In genomic region chr21:44929799-44930542, GRCh38 we compare ENCODE assay signal across 14 cellular contexts. TPM values are rescaled to one million over a fixed set of nuclear protein-coding genes. Genes with fewer than 3 reads are reported as not detected.
DNase-seq lines count a peak whose midpoint lies in the region; ATAC-seq, FAIRE-seq and TF ChIP-seq lines count a peak whose summit lies in the region.
"Had no signal": no experiment of that assay in that cellular context is flagged by ENCODE, and none has a peak within 500 bp of the region (broad histone marks: within the 10 kb centered on the region; RNA-seq: fewer than 3 reads in every experiment).

No MANE protein-coding gene starts in this region.

- no peak overlapping the region for H3K4me3 ChIP-seq in Panc1 (ENCODE audit: low read depth in 2 of 2, low read length in 2 of 2)
- peak overlapping the region in 2 of 3 experiments; percentile 7 to 55; a peak in 2 of 6 replicates for H3K4me3 ChIP-seq in HepG2 (replicated peaks in 1 of 3; ENCODE audit: insufficient read depth in 1 of 3, low read depth in 2 of 3, low read length in 3 of 3)

- no peaks in the 10 kb centered on the region for H3K27me3 Mint-ChIP-seq in stimulated activated naive CD8-positive, alpha-beta T cell treated with anti-CD3 and anti-CD28 coated beads, Interleukin-15, Interleukin-2, amounts not matched to agents 100 ng/mL and 50 ng/mL, for 24 hours

- CTCF ChIA-PET in Panc1 (lab: Charles Lee) (no interaction called here), HepG2 (lab: Yijun Ruan, JAX; ENCODE audit: low intra/inter-chr PET ratio, low total read pairs) (no interaction called here)

- intact Hi-C loops in Panc1 (cut with micrococcal nuclease; ENCODE audit: unreplicated experiment) (loop anchor here (5.0 to 10.0 kb wide), 2 partner anchors 38 to 55 kb away; partner anchors contain the start of gene PTTG1IP), HepG2 (cut with micrococcal nuclease; ENCODE audit: unreplicated experiment) (no loop called here)

- H3K27ac ChIP-seq in Panc1 (ENCODE audit: low read length) = 0 out of 2 replicates have a peak overlapping the region, but pooled peaks have one; percentile 25
- no peak overlapping the region for H3K27ac ChIP-seq in HepG2 (ENCODE audit: extremely low read length, insufficient read depth, low read length)
- H3K27ac ChIP-seq: C4-2B had no signal

- peaks cover 70% of the 10 kb centered on the region for H3K4me1 Mint-ChIP-seq in stimulated activated naive CD8-positive, alpha-beta T cell treated with anti-CD3 and anti-CD28 coated beads, Interleukin-15, Interleukin-2, amounts not matched to agents 100 ng/mL and 50 ng/mL, for 24 hours (ENCODE audit: low read depth)

- no peaks in the 10 kb centered on the region for H3K79me2 ChIP-seq in HepG2 (ENCODE audit: insufficient read depth, low read length)

- DNase-seq in stimulated activated naive CD8-positive, alpha-beta T cell treated with anti-CD3 and anti-CD28 coated beads, Interleukin-15, Interleukin-2, amounts not matched to agents 100 U/mL and 50 U/mL, for 24 hours = no peak
- DNase-seq in Panc1 (ENCODE audit: low read depth, low spot score) = no peak
- DNase-seq in HepG2 (ENCODE audit: low spot score) = no peak
- DNase-seq in NK-92 (lab: John Stamatoyannopoulos, UW; ENCODE audit: unreplicated experiment) = no peak
- DNase-seq in SKM-1 treated with dmso at 0.1 percent for 144 hours (lab: John Stamatoyannopoulos, UW; ENCODE audit: unreplicated experiment) = no peak
- no peak for DNase-seq in NCI-H82 (lab: John Stamatoyannopoulos, UW)
- DNase-seq: HFFc6, KG1, NCI-H2081 treated with DMSO at 0.1 percent for 48 hours, small intestine had no signal

- H3K9me3 Mint-ChIP-seq in stimulated activated naive CD8-positive, alpha-beta T cell treated with anti-CD3 and anti-CD28 coated beads, Interleukin-15, Interleukin-2, amounts not matched to agents 100 ng/mL and 50 ng/mL, for 24 hours = no peaks in the 10 kb centered on the region
- H3K9me3 Mint-ChIP-seq: HFFc6 had no signal

- peaks cover 30% of the 10 kb centered on the region for H3K4me1 ChIP-seq in Panc1 (ENCODE audit: control insufficient read depth, insufficient read depth, low read length)
- peaks cover 89% of the 10 kb centered on the region for H3K4me1 ChIP-seq in HepG2 (ENCODE audit: insufficient read depth, low read length)

- no peak for TF ChIP-seq RAD21 in HepG2 (CRISPR knock-in tag; IDR thresholded peaks at IDR 0.05)

- in situ Hi-C loops in Panc1 (cut with HindIII; ENCODE audit: low pct_unique_long_range_greater_than_20kb, low sequenced_read_pairs) = no loop called here
- in situ Hi-C loops in HepG2 (cut with HindIII; ENCODE audit: extremely low pct_ligation_motif_present, low pct_unique_long_range_greater_than_20kb) = no loop called here

- no peak for TF ChIP-seq EP300 in HepG2 (IDR thresholded peaks at IDR 0.05; ENCODE audit: low read depth in 2 of 2, low read length in 2 of 2)
- TF ChIP-seq EP300 in HepG2 (CRISPR knock-in tag; IDR thresholded peaks at IDR 0.05; ENCODE audit: borderline replicate concordance) = no peak

- H3K4me2 ChIP-seq in HepG2 (ENCODE audit: low read depth, low read length) = peak overlapping the region; percentile 56

- POLR2A ChIA-PET in Panc1 (lab: Charles Lee) = no interaction called here
- POLR2A ChIA-PET in HepG2 (lab: Yijun Ruan, JAX) = interaction anchor here (0.8 to 4.7 kb wide), 3 partner anchors 16 to 128 kb away, joined by 3 to 37 read pairs (median 15); partner anchors contain the start of gene UBE2G2

- no peaks in the 10 kb centered on the region for H3K9me3 ChIP-seq in Panc1 (ENCODE audit: control insufficient read depth, insufficient read depth, low read depth, low read length)
- H3K9me3 ChIP-seq in HepG2 (ENCODE audit: low read length) = no peaks in the 10 kb centered on the region

- H2AFZ ChIP-seq in HepG2 (ENCODE audit: low read length) = no peak overlapping the region

- TF ChIP-seq CTCF in Panc1 (IDR thresholded peaks at IDR 0.05) = no peak
- no peak for TF ChIP-seq CTCF in HepG2 (CRISPR knock-in tag; IDR thresholded peaks at IDR 0.05)

- no peaks in the 10 kb centered on the region for H3K36me3 ChIP-seq in Panc1 (ENCODE audit: control insufficient read depth, insufficient read depth, low read length)
- H3K36me3 ChIP-seq in HepG2 (replicated peaks in 1 of 2; ENCODE audit: control insufficient read depth in 1 of 2, insufficient read depth in 2 of 2, low read length in 2 of 2) = no peaks in the 10 kb centered on the region

- peak overlapping the region; percentile 61 for H3K27ac Mint-ChIP-seq in stimulated activated naive CD8-positive, alpha-beta T cell treated with anti-CD3 and anti-CD28 coated beads, Interleukin-15, Interleukin-2, amounts not matched to agents 100 ng/mL and 50 ng/mL, for 24 hours

- TF ChIP-seq POLR2A in HepG2 (IDR thresholded peaks at IDR 0.05; ENCODE audit: insufficient read depth in 1 of 2, low read depth in 2 of 2, low read length in 2 of 2) = no peak

- H4K20me1 ChIP-seq in HepG2 (ENCODE audit: insufficient read depth, low read length) = no peaks in the 10 kb centered on the region

- no peak for FAIRE-seq in HepG2 (lab: Jason Lieb, UNC)
- FAIRE-seq: small intestine, TTC549 had no signal

- BruUV-seq in Panc1 (replicated peaks; lab: Mats Ljungman, UMichigan) = no TSS peak
- BruUV-seq in HepG2 (replicated peaks; lab: Mats Ljungman, UMichigan) = no TSS peak

- H3K9ac ChIP-seq in HepG2 (ENCODE audit: insufficient read depth, low read depth, low read length) = 0 out of 2 replicates have a peak overlapping the region, but pooled peaks have one; percentile 14

- H3K27me3 ChIP-seq in Panc1 (ENCODE audit: control insufficient read depth, insufficient read depth, low read length) (no peaks in the 10 kb centered on the region), HepG2 (ENCODE audit: control insufficient read depth in 1 of 2, insufficient read depth in 2 of 2, low read length in 2 of 2) (peaks cover 1 to 4% of the 10 kb centered on the region in 2 experiments; a peak in 3 of 5 replicates)

- no peak for ATAC-seq in stimulated activated naive CD8-positive, alpha-beta T cell treated with anti-CD3 and anti-CD28 coated beads, Interleukin-15, Interleukin-2, amounts not matched to agents 100 U/mL and 50 U/mL, for 24 hours
- ATAC-seq in Panc1 = no peak
- no peak for ATAC-seq in HepG2
- no peak for ATAC-seq in GM21423 (IDR thresholded peaks at IDR 0.05; ENCODE audit: unreplicated experiment)

- WGBS in HepG2 (ENCODE audit: low lambda C conversion rate) = 24% methylated on average over 7 of the region's 9 CpGs

- H3K36me3 Mint-ChIP-seq in stimulated activated naive CD8-positive, alpha-beta T cell treated with anti-CD3 and anti-CD28 coated beads, Interleukin-15, Interleukin-2, amounts not matched to agents 100 ng/mL and 50 ng/mL, for 24 hours (ENCODE audit: low read depth) = no peaks in the 10 kb centered on the region

- H3K4me3 Mint-ChIP-seq in stimulated activated naive CD8-positive, alpha-beta T cell treated with anti-CD3 and anti-CD28 coated beads, Interleukin-15, Interleukin-2, amounts not matched to agents 100 ng/mL and 50 ng/mL, for 24 hours = peak overlapping the region; percentile 27
- H3K4me3 Mint-ChIP-seq: HFFc6 had no signal

RNA-seq across cellular contexts. Expression of gene ITGB2, which starts 9.3 kb away (rescaled TPM):
- total RNA-seq in Panc1 (2021; ENCODE audit: unreplicated experiment) (3.0 TPM), HepG2 (2016; rRNA removed; fragmentation: Illumina TruSeq; extraction: Trizol) (1.6 and 4.2 TPM in 2 replicates)
- 3.4 TPM for polyA plus RNA-seq in Panc1 (2012; ENCODE audit: insufficient read length)
- total RNA-seq in HepG2 (2016; cell fraction: cytosol; rRNA removed; fragmentation: Illumina TruSeq; extraction: Trizol; ENCODE audit: low read depth) = 0.71 and 0.91 TPM in 2 replicates
- total RNA-seq in HepG2 (2016; cell fraction: insoluble cytoplasmic fraction; rRNA removed; fragmentation: Illumina TruSeq; extraction: Trizol) = 2.3 and 3.5 TPM in 2 replicates
- total RNA-seq in HepG2 (2016; cell fraction: membrane; rRNA removed; fragmentation: Illumina TruSeq; extraction: Trizol) = 1.2 and 1.9 TPM in 2 replicates
- total RNA-seq in HepG2 (2016; cell fraction: nucleus; rRNA removed; fragmentation: Illumina TruSeq; extraction: Trizol) = 6.5 and 6.6 TPM in 2 replicates
- 18.0 and 26.4 TPM in 2 replicates for polyA plus RNA-seq in HepG2 (2011; rRNA removed)
- polyA plus RNA-seq in HepG2 (2011; cell fraction: cytosol; rRNA removed) = 22.3 and 25.2 TPM in 2 replicates
- polyA plus RNA-seq in HepG2 (2011; cell fraction: nucleus; rRNA removed) = 63.6 and 64.3 TPM in 2 replicates
- 28.1 and 37.9 TPM in 2 replicates for polyA plus RNA-seq in HepG2 (2012)
- 0.53 and 1.0 TPM in 2 replicates for polyA plus RNA-seq in HepG2 (2016; cell fraction: cytosol; fragmentation: Illumina TruSeq; extraction: Trizol; ENCODE audit: low read depth)
- 2.2 and 2.5 TPM in 2 replicates for polyA plus RNA-seq in HepG2 (2016; cell fraction: insoluble cytoplasmic fraction; fragmentation: Illumina TruSeq; extraction: Trizol; ENCODE audit: low read depth)
- polyA plus RNA-seq in HepG2 (2016; cell fraction: membrane; fragmentation: Illumina TruSeq; extraction: Trizol; ENCODE audit: low read depth) = 1.3 and 1.5 TPM in 2 replicates
- 5.9 and 7.0 TPM in 2 replicates for polyA plus RNA-seq in HepG2 (2016; cell fraction: nucleus; fragmentation: Illumina TruSeq; extraction: Trizol; ENCODE audit: insufficient read depth, low read depth)
- 1.4 and 26.8 TPM in 2 replicates for polyA minus RNA-seq in HepG2 (2011; rRNA and poly(A)+ RNA removed; ENCODE audit: low replicate concordance)
- 11.9 and 12.6 TPM in 2 replicates for polyA minus RNA-seq in HepG2 (2011; cell fraction: cytosol; rRNA and poly(A)+ RNA removed)
- 10.0 and 14.7 TPM in 2 replicates for polyA minus RNA-seq in HepG2 (2011; cell fraction: nucleus; rRNA and poly(A)+ RNA removed)

RNA-seq across cellular contexts. Expression of gene SLX9, which starts 9.9 kb away (rescaled TPM):
- total RNA-seq in Panc1 (2021; ENCODE audit: unreplicated experiment) (50.9 TPM), HepG2 (2016; rRNA removed; fragmentation: Illumina TruSeq; extraction: Trizol) (47.1 and 51.5 TPM in 2 replicates)
- polyA plus RNA-seq in Panc1 (2012; ENCODE audit: insufficient read length) = 59.8 TPM
- 43.4 and 50.9 TPM in 2 replicates for total RNA-seq in HepG2 (2016; cell fraction: cytosol; rRNA removed; fragmentation: Illumina TruSeq; extraction: Trizol; ENCODE audit: low read depth)
- 51.9 and 55.4 TPM in 2 replicates for total RNA-seq in HepG2 (2016; cell fraction: insoluble cytoplasmic fraction; rRNA removed; fragmentation: Illumina TruSeq; extraction: Trizol)
- 31.2 and 37.8 TPM in 2 replicates for total RNA-seq in HepG2 (2016; cell fraction: membrane; rRNA removed; fragmentation: Illumina TruSeq; extraction: Trizol)
- total RNA-seq in HepG2 (2016; cell fraction: nucleus; rRNA removed; fragmentation: Illumina TruSeq; extraction: Trizol) = 17.3 and 20.5 TPM in 2 replicates
- polyA plus RNA-seq in HepG2 (2011; rRNA removed) = 21.0 and 22.6 TPM in 2 replicates
- polyA plus RNA-seq in HepG2 (2011; cell fraction: cytosol; rRNA removed) = 32.4 and 47.0 TPM in 2 replicates
- 22.9 and 26.2 TPM in 2 replicates for polyA plus RNA-seq in HepG2 (2011; cell fraction: nucleus; rRNA removed)
- polyA plus RNA-seq in HepG2 (2012) = 22.9 TPM in 2 replicates
- 43.3 and 45.1 TPM in 2 replicates for polyA plus RNA-seq in HepG2 (2016; cell fraction: cytosol; fragmentation: Illumina TruSeq; extraction: Trizol; ENCODE audit: low read depth)
- 53.9 and 57.5 TPM in 2 replicates for polyA plus RNA-seq in HepG2 (2016; cell fraction: insoluble cytoplasmic fraction; fragmentation: Illumina TruSeq; extraction: Trizol; ENCODE audit: low read depth)
- 27.6 and 29.8 TPM in 2 replicates for polyA plus RNA-seq in HepG2 (2016; cell fraction: membrane; fragmentation: Illumina TruSeq; extraction: Trizol; ENCODE audit: low read depth)
- polyA plus RNA-seq in HepG2 (2016; cell fraction: nucleus; fragmentation: Illumina TruSeq; extraction: Trizol; ENCODE audit: insufficient read depth, low read depth) = 35.4 and 41.4 TPM in 2 replicates
- polyA minus RNA-seq in HepG2 (2011; rRNA and poly(A)+ RNA removed; ENCODE audit: low replicate concordance) = 14.1 and 17.2 TPM in 2 replicates
- polyA minus RNA-seq in HepG2 (2011; cell fraction: cytosol; rRNA and poly(A)+ RNA removed) = 15.8 and 22.1 TPM in 2 replicates
- polyA minus RNA-seq in HepG2 (2011; cell fraction: nucleus; rRNA and poly(A)+ RNA removed) = 5.8 and 8.6 TPM in 2 replicates

RNA-seq across cellular contexts. Expression of gene PTTG1IP, which starts 56.5 kb away (rescaled TPM):
- total RNA-seq in Panc1 (2021; ENCODE audit: unreplicated experiment) (226 TPM), HepG2 (2016; rRNA removed; fragmentation: Illumina TruSeq; extraction: Trizol) (89.4 and 161 TPM in 2 replicates)
- polyA plus RNA-seq in Panc1 (2012; ENCODE audit: insufficient read length) = 169 TPM
- 42.7 and 52.7 TPM in 2 replicates for total RNA-seq in HepG2 (2016; cell fraction: cytosol; rRNA removed; fragmentation: Illumina TruSeq; extraction: Trizol; ENCODE audit: low read depth)
- total RNA-seq in HepG2 (2016; cell fraction: insoluble cytoplasmic fraction; rRNA removed; fragmentation: Illumina TruSeq; extraction: Trizol) = 93.0 and 159 TPM in 2 replicates
- total RNA-seq in HepG2 (2016; cell fraction: membrane; rRNA removed; fragmentation: Illumina TruSeq; extraction: Trizol) = 72.6 and 73.1 TPM in 2 replicates
- total RNA-seq in HepG2 (2016; cell fraction: nucleus; rRNA removed; fragmentation: Illumina TruSeq; extraction: Trizol) = 137 and 161 TPM in 2 replicates
- 700 and 734 TPM in 2 replicates for polyA plus RNA-seq in HepG2 (2011; rRNA removed)
- polyA plus RNA-seq in HepG2 (2011; cell fraction: cytosol; rRNA removed) = 548 and 662 TPM in 2 replicates
- 529 and 555 TPM in 2 replicates for polyA plus RNA-seq in HepG2 (2011; cell fraction: nucleus; rRNA removed)
- 435 and 453 TPM in 2 replicates for polyA plus RNA-seq in HepG2 (2012)
- 22.2 and 24.3 TPM in 2 replicates for polyA plus RNA-seq in HepG2 (2016; cell fraction: cytosol; fragmentation: Illumina TruSeq; extraction: Trizol; ENCODE audit: low read depth)
- polyA plus RNA-seq in HepG2 (2016; cell fraction: insoluble cytoplasmic fraction; fragmentation: Illumina TruSeq; extraction: Trizol; ENCODE audit: low read depth) = 90.0 and 95.3 TPM in 2 replicates
- polyA plus RNA-seq in HepG2 (2016; cell fraction: membrane; fragmentation: Illumina TruSeq; extraction: Trizol; ENCODE audit: low read depth) = 47.9 and 49.9 TPM in 2 replicates
- 267 and 281 TPM in 2 replicates for polyA plus RNA-seq in HepG2 (2016; cell fraction: nucleus; fragmentation: Illumina TruSeq; extraction: Trizol; ENCODE audit: insufficient read depth, low read depth)
- polyA minus RNA-seq in HepG2 (2011; rRNA and poly(A)+ RNA removed; ENCODE audit: low replicate concordance) = 110 and 581 TPM in 2 replicates
- 491 and 595 TPM in 2 replicates for polyA minus RNA-seq in HepG2 (2011; cell fraction: cytosol; rRNA and poly(A)+ RNA removed)
- polyA minus RNA-seq in HepG2 (2011; cell fraction: nucleus; rRNA and poly(A)+ RNA removed) = 203 and 242 TPM in 2 replicates

Comparison
In these comparisons a context has a peak if more than half of its experiments do, and no peak if none do; other contexts are left out.
1. H3K4me3 ChIP-seq: peak in HepG2 (2 of 3); none in Panc1 (0 of 2).